Comparison of ENCODE assay signal across 8 cellular contexts in the genomic region with DNA sequence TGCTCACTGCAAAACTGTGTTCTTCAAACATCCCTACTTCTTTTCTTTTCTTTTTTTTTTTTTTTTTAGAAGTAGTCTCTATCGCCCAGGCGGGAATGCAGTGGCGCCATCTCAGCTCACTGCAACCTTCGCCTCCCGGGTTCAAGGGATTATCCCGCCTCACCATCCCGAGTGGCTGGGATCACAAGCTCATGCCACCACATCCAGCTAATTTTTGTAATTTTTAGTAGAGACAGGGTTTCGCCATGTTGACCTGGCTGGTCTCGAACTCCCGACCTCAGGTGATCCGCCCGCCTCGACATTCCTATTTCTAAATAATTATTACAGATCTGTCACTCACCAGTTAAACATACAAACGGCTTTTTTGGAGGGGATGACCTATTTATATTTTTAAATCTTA. TPM values are rescaled to one million over a fixed set of nuclear protein-coding genes. Genes with fewer than 3 reads are reported as not detected.
DNase-seq lines count a peak whose midpoint lies in the region; ATAC-seq and TF ChIP-seq lines count a peak whose summit lies in the region.

No MANE protein-coding gene starts in this region.

- peaks cover 5% of the 10 kb centered on the region for H3K36me3 Mint-ChIP-seq in CD4-positive, CD25-positive, alpha-beta regulatory T cell
- H3K36me3 Mint-ChIP-seq in endothelial cell (ENCODE audit: low read depth, unreplicated experiment): peaks cover 24% of the 10 kb centered on the region

- H4K20me1 ChIP-seq in OCI-LY1 (ENCODE audit: insufficient read depth, low read length): no peaks in the 10 kb centered on the region

- H3K27me3 Mint-ChIP-seq in CD4-positive, CD25-positive, alpha-beta regulatory T cell: peaks cover 4% of the 10 kb centered on the region
- peaks cover 14% of the 10 kb centered on the region for H3K27me3 Mint-ChIP-seq in endothelial cell (ENCODE audit: unreplicated experiment)

- H3K36me3 ChIP-seq in CD4-positive, CD25-positive, alpha-beta regulatory T cell (ENCODE audit: control insufficient read depth, insufficient read depth, low read length): peaks cover 5% of the 10 kb centered on the region
- peaks cover under 1% of the 10 kb centered on the region; the same call in 1 of the 2 replicates for H3K36me3 ChIP-seq in OCI-LY1 (ENCODE audit: insufficient read depth, low read length)
- H3K36me3 ChIP-seq in neutrophil: peaks cover 31% of the 10 kb centered on the region

- TF ChIP-seq CTCF in OCI-LY1 (IDR thresholded peaks at IDR 0.05; ENCODE audit: low read length) (no peak), endothelial cell (IDR thresholded peaks at IDR 0.05; ENCODE audit: unreplicated experiment) (no peak), neutrophil (IDR thresholded peaks at IDR 0.05) (no peak)

- no peak for ATAC-seq in CD4-positive, CD25-positive, alpha-beta regulatory T cell (ENCODE audit: low read depth in 2 of 2)
- no peak for ATAC-seq in HG02623 (IDR thresholded peaks at IDR 0.05; ENCODE audit: unreplicated experiment)

- H3K9me2 ChIP-seq in OCI-LY1 (ENCODE audit: low read depth, low read length): no peaks in the 10 kb centered on the region

- no peak overlapping the region for H2AFZ ChIP-seq in OCI-LY1 (ENCODE audit: low read length)

- H3K4me3 Mint-ChIP-seq in CD4-positive, CD25-positive, alpha-beta regulatory T cell: peak overlapping the region; percentile 98 to 99 (median 98)
- peak overlapping the region; percentile 98 for H3K4me3 Mint-ChIP-seq in endothelial cell (ENCODE audit: unreplicated experiment)

- peak overlapping the region; percentile 97 for H3K4me2 ChIP-seq in OCI-LY1 (ENCODE audit: low read length)

- H3K27ac ChIP-seq in CD4-positive, CD25-positive, alpha-beta regulatory T cell (ENCODE audit: insufficient read depth, low read length, poor library complexity, severe bottlenecking): peak overlapping the region; percentile 99
- no peak overlapping the region for H3K27ac ChIP-seq in OCI-LY1 (ENCODE audit: low read depth, low read length, poor library complexity, severe bottlenecking)
- peak overlapping the region; percentile 97 for H3K27ac ChIP-seq in neutrophil

- in situ Hi-C loops in KBM-7 (cut with MboI; ENCODE audit: low pct_unique_long_range_greater_than_20kb, low sequenced_read_pairs): no loop called here

- peak overlapping the region; percentile 99 to 100 (median 99) for H3K27ac Mint-ChIP-seq in CD4-positive, CD25-positive, alpha-beta regulatory T cell
- peak overlapping the region; percentile 99 for H3K27ac Mint-ChIP-seq in endothelial cell (ENCODE audit: unreplicated experiment)

- no peak for DNase-seq in CD4-positive, CD25-positive, alpha-beta regulatory T cell
- DNase-seq in endothelial cell (ENCODE audit: low spot score) (no peak), KBM-7 (no peak), NCI-H446 (lab: John Stamatoyannopoulos, UW) (no peak)
- DNase-seq in activated CD4-positive, alpha-beta T cell treated with anti-CD3 and anti-CD28 coated beads for 1 hour: no peak

- H3K4me1 ChIP-seq in CD4-positive, CD25-positive, alpha-beta regulatory T cell (ENCODE audit: control insufficient read depth, insufficient read depth, low read length, poor library complexity, severe bottlenecking): peaks cover 57% of the 10 kb centered on the region
- H3K4me1 ChIP-seq in OCI-LY1 (ENCODE audit: insufficient read depth, low read length, severe bottlenecking) (peaks cover 32% of the 10 kb centered on the region), neutrophil (ENCODE audit: control insufficient read depth in 1 of 2, insufficient read depth in 1 of 2, low read depth in 1 of 2, low read length in 1 of 2) (peaks cover 36 to 49% of the 10 kb centered on the region in 2 experiments)

- H3K79me2 ChIP-seq in OCI-LY1 (ENCODE audit: insufficient read depth, low read length): peaks cover 14% of the 10 kb centered on the region

- H3K4me1 Mint-ChIP-seq in CD4-positive, CD25-positive, alpha-beta regulatory T cell: peaks cover 10 to 81% (median 58%) of the 10 kb centered on the region in 4 donors
- peaks cover 44% of the 10 kb centered on the region for H3K4me1 Mint-ChIP-seq in endothelial cell (ENCODE audit: unreplicated experiment)

- no peaks in the 10 kb centered on the region for H3K27me3 ChIP-seq in CD4-positive, CD25-positive, alpha-beta regulatory T cell (ENCODE audit: control insufficient read depth, insufficient read depth, low read length)
- H3K27me3 ChIP-seq in OCI-LY1 (ENCODE audit: insufficient read depth, low read length) (no peaks in the 10 kb centered on the region), neutrophil (no peaks in the 10 kb centered on the region)

- peak overlapping the region; percentile 76 for H3K9ac ChIP-seq in OCI-LY1 (ENCODE audit: low read length)

- no peaks in the 10 kb centered on the region for H3K9me3 Mint-ChIP-seq in CD4-positive, CD25-positive, alpha-beta regulatory T cell
- no peaks in the 10 kb centered on the region for H3K9me3 Mint-ChIP-seq in endothelial cell (ENCODE audit: unreplicated experiment)

- H3F3A ChIP-seq in OCI-LY1 (ENCODE audit: insufficient read depth, low read length): no peaks in the 10 kb centered on the region

- peak overlapping the region; percentile 100 for H3K4me3 ChIP-seq in CD4-positive, CD25-positive, alpha-beta regulatory T cell (ENCODE audit: low read depth, low read length)
- H3K4me3 ChIP-seq in OCI-LY1 (ENCODE audit: low read depth, low read length, poor library complexity, severe bottlenecking) (peak overlapping the region; percentile 76), neutrophil (ENCODE audit: low read depth in 1 of 2, low read length in 1 of 2) (peak overlapping the region; percentile 84 to 97)

- no peaks in the 10 kb centered on the region for H3K9me3 ChIP-seq in CD4-positive, CD25-positive, alpha-beta regulatory T cell (ENCODE audit: control insufficient read depth in 2 of 2, low read length in 2 of 2)
- no peaks in the 10 kb centered on the region for H3K9me3 ChIP-seq in OCI-LY1 (ENCODE audit: low read length)
- H3K9me3 ChIP-seq in neutrophil: no peaks in the 10 kb centered on the region

RNA-seq across cellular contexts. Expression of gene RNASEK, which starts 1.0 kb away (rescaled TPM):
- 128 TPM for total RNA-seq in CD4-positive, CD25-positive, alpha-beta regulatory T cell
- 100 to 1,000 TPM; 556 to 649 (median 611) TPM for polyA plus RNA-seq in CD4-positive, CD25-positive, alpha-beta regulatory T cell
- total RNA-seq in endothelial cell (ENCODE audit: unreplicated experiment): 249 TPM

RNA-seq across cellular contexts. Expression of gene BCL6B, which starts 11.4 kb away (rescaled TPM):
- 0.42 TPM for total RNA-seq in CD4-positive, CD25-positive, alpha-beta regulatory T cell
- polyA plus RNA-seq in CD4-positive, CD25-positive, alpha-beta regulatory T cell: not detected
- 271 TPM for total RNA-seq in endothelial cell (ENCODE audit: unreplicated experiment)

RNA-seq across cellular contexts. Expression of gene ALOX12, which starts 15.6 kb away (rescaled TPM):
- total RNA-seq in CD4-positive, CD25-positive, alpha-beta regulatory T cell: 2.7 TPM
- polyA plus RNA-seq in CD4-positive, CD25-positive, alpha-beta regulatory T cell: under 1 TPM; 0.18 to 0.88 (median 0.20) TPM
- not detected for total RNA-seq in endothelial cell (ENCODE audit: unreplicated experiment)

RNA-seq across cellular contexts. Expression of gene SLC16A13, which starts 24.4 kb away (rescaled TPM):
- total RNA-seq in CD4-positive, CD25-positive, alpha-beta regulatory T cell: 3.8 TPM
- 1 to 10 TPM; 1.1 to 1.9 (median 1.5) TPM for polyA plus RNA-seq in CD4-positive, CD25-positive, alpha-beta regulatory T cell
- 25.8 TPM for total RNA-seq in endothelial cell (ENCODE audit: unreplicated experiment)

RNA-seq across cellular contexts. Expression of gene SLC16A11, which starts 32.5 kb away (rescaled TPM):
- total RNA-seq in CD4-positive, CD25-positive, alpha-beta regulatory T cell: 0.39 TPM
- polyA plus RNA-seq in CD4-positive, CD25-positive, alpha-beta regulatory T cell: 1 to 10 TPM in 1 of 4 donors, under 1 TPM in 2, not detected in 1; 0.30 to 1.2 (median 0.67) TPM
- total RNA-seq in endothelial cell (ENCODE audit: unreplicated experiment): 0.33 TPM

Comparison
In these comparisons a context has a peak if more than half of its experiments do, and no peak if none do; other contexts are left out.
1. RNA of gene BCL6B, which starts 11.4 kb away (total RNA-seq): 271 TPM in endothelial cell (single experiment); 0.42 TPM in CD4-positive, CD25-positive, alpha-beta regulatory T cell (single experiment); every median in the first group is over 100 times any median in the second.
2. Peak in every context shown above with its lines, with median percentiles within 50 percentile points of each other: H3K4me3 ChIP-seq.